ENCODE assay signal across 8 cellular contexts in genomic region chr10:34528320-34528719, GRCh38.
DNase-seq lines count a peak whose midpoint lies in the region; ATAC-seq and TF ChIP-seq lines count a peak whose summit lies in the region.

No MANE protein-coding gene starts in this region.

- no peaks in the 10 kb centered on the region for H3K36me3 Mint-ChIP-seq in activated T-helper 17 cell treated with anti-CD3 and anti-CD28 coated beads, Interleukin-2, amount 50 U/mL, for 72 hours (ENCODE audit: low read depth)

- 18 to 26% (median 23%) methylated on average over 3 of the region's 3 CpGs for WGBS in ovary, 3 donors

- H3K4me3 Mint-ChIP-seq in activated T-helper 17 cell treated with anti-CD3 and anti-CD28 coated beads, Interleukin-2, amount 50 U/mL, for 72 hours: no peak overlapping the region

- H3K9me3 Mint-ChIP-seq in activated T-helper 17 cell treated with anti-CD3 and anti-CD28 coated beads, Interleukin-2, amount 50 U/mL, for 72 hours: peaks cover 4% of the 10 kb centered on the region

- TF ChIP-seq POLR2A in ovary (IDR thresholded peaks at IDR 0.05): no peak

- H3K27me3 ChIP-seq in ovary: no peaks in the 10 kb centered on the region

- H3K4me3 ChIP-seq in ovary: no peak overlapping the region

- intact Hi-C loops in ovary (cut with DNase I): no loop called here

- peak; percentile 90 for DNase-seq in GM04503 (ENCODE audit: low read depth)
- DNase-seq in lung microvascular endothelial cell (ENCODE audit: low read depth in 2 of 2): peak; percentile 7 to 97
- no peak for DNase-seq in cerebellar nuclear complex (lab: John Stamatoyannopoulos, UW)
- DNase-seq in ovary: no peak

- H3K27me3 Mint-ChIP-seq in activated T-helper 17 cell treated with anti-CD3 and anti-CD28 coated beads, Interleukin-2, amount 50 U/mL, for 72 hours: peaks cover 14% of the 10 kb centered on the region

- no peak overlapping the region for H3K27ac ChIP-seq in ovary

- H3K36me3 ChIP-seq in ovary: no peaks in the 10 kb centered on the region

- TF ChIP-seq EP300 in ovary (IDR thresholded peaks at IDR 0.05): no peak

- no peak for TF ChIP-seq CTCF in ovary (IDR thresholded peaks at IDR 0.05)

- H3K4me1 Mint-ChIP-seq in activated T-helper 17 cell treated with anti-CD3 and anti-CD28 coated beads, Interleukin-2, amount 50 U/mL, for 72 hours: no peaks in the 10 kb centered on the region

- no peaks in the 10 kb centered on the region for H3K9me3 ChIP-seq in ovary

- peak; percentile 67 for ATAC-seq in HG03354 (IDR thresholded peaks at IDR 0.05; ENCODE audit: poor library complexity, severe bottlenecking, unreplicated experiment)
- peak; percentile 54 for ATAC-seq in activated T-helper 17 cell treated with anti-CD3 and anti-CD28 coated beads, Interleukin-2, amount 50 U/mL, for 72 hours (replicated peaks)
- no peak for ATAC-seq in HG02623 (IDR thresholded peaks at IDR 0.05; ENCODE audit: unreplicated experiment)
- ATAC-seq in GM21529 (IDR thresholded peaks at IDR 0.05; ENCODE audit: unreplicated experiment): no peak

- no peak overlapping the region for H3K27ac Mint-ChIP-seq in activated T-helper 17 cell treated with anti-CD3 and anti-CD28 coated beads, Interleukin-2, amount 50 U/mL, for 72 hours

- H3K4me1 ChIP-seq in ovary (ENCODE audit: insufficient read depth): peaks cover 8% of the 10 kb centered on the region

Comparison
In these comparisons a context has a peak if more than half of its experiments do, and no peak if none do; other contexts are left out.
1. DNase-seq: peak in GM04503 (single experiment) and lung microvascular endothelial cell (2 of 2); none in cerebellar nuclear complex (0 of 2) and ovary (0 of 5).
2. ATAC-seq: peak in HG03354 (single experiment) and activated T-helper 17 cell treated with anti-CD3 and anti-CD28 coated beads, Interleukin-2, amount 50 U/mL, for 72 hours (single experiment); none in HG02623 (single experiment) and GM21529 (single experiment).